In the genomic region with DNA sequence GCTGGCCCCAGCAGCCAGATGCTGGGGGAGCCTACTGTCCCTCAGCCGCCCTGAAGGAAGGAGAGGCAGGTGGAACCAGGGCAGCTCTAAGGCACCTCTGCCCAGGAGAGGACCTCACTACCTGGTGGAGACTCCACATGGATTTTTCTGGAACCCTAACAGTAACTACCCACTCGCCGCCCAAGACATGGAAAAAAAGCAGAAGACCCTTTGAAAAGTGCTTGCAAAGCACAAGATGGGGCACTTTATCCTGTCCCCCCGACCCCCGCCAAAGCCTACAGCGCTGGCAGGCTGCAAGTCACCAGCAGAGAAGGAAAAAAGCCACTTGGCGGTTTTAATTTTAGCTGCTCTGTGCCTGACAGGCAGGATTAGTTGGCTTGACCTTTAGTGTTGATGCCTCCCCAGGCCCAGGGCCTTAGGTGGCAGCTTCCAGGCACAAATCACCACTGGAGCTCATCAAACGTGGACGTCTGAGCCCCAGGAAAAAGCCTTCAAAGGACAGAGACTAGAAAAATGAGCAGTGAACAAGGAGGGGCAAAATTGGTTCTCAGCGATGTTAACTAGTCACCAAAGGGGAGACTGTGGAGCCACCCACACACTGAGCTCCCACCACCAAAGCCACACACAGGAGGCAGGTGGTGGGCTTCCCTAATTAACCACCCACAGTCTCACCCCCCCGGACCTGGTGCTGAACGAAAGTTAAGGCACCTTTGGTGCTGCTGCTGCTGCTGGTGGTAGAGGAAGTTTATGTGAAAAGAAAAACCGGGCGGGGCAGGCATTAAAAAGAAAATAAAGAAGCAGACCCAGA, we compare ENCODE assay signal across 8 cellular contexts. TPM values are rescaled to one million over a fixed set of nuclear protein-coding genes. Genes with fewer than 3 reads are reported as not detected.
DNase-seq lines count a peak whose midpoint lies in the region; ATAC-seq and TF ChIP-seq lines count a peak whose summit lies in the region.

No MANE protein-coding gene starts in this region.

- no peak for TF ChIP-seq POLR2A in NB4 (IDR thresholded peaks at IDR 0.05; ENCODE audit: extremely low read depth, insufficient read length)

- peaks cover 26 to 40% (median 31%) of the 10 kb centered on the region in 3 donors for H3K36me3 Mint-ChIP-seq in immature natural killer cell
- H3K36me3 Mint-ChIP-seq in stimulated activated naive CD8-positive, alpha-beta T cell treated with anti-CD3 and anti-CD28 coated beads, Interleukin-15, Interleukin-2, amounts not matched to agents 100 ng/mL and 50 ng/mL, for 24 hours (ENCODE audit: low read depth): peaks cover 61% of the 10 kb centered on the region

- peaks cover 28 to 56% (median 49%) of the 10 kb centered on the region in 3 donors for H3K27me3 Mint-ChIP-seq in immature natural killer cell (ENCODE audit: low read depth in 3 of 3)
- H3K27me3 Mint-ChIP-seq in stimulated activated naive CD8-positive, alpha-beta T cell treated with anti-CD3 and anti-CD28 coated beads, Interleukin-15, Interleukin-2, amounts not matched to agents 100 ng/mL and 50 ng/mL, for 24 hours: no peaks in the 10 kb centered on the region

- DNase-seq in NB4 (ENCODE audit: low read depth) (peak; percentile 73), immature natural killer cell (peak; percentile 85 to 87 (median 86)), NCI-H2196 (lab: John Stamatoyannopoulos, UW; ENCODE audit: unreplicated experiment) (no peak), NCI-H1694 treated with DMSO at 0.1 percent for 48 hours (lab: John Stamatoyannopoulos, UW) (no peak), superior temporal gyrus (ENCODE audit: extremely low spot score) (no peak)
- DNase-seq in activated effector memory CD4-positive, alpha-beta T cell treated with anti-CD3 and anti-CD28 coated beads, Interleukin-2, amount 50 U/mL, for 16 hours: peak; percentile 82

- no peaks in the 10 kb centered on the region for H3K9me3 Mint-ChIP-seq in immature natural killer cell
- no peaks in the 10 kb centered on the region for H3K9me3 Mint-ChIP-seq in stimulated activated naive CD8-positive, alpha-beta T cell treated with anti-CD3 and anti-CD28 coated beads, Interleukin-15, Interleukin-2, amounts not matched to agents 100 ng/mL and 50 ng/mL, for 24 hours

- no peak for TF ChIP-seq CTCF in NB4 (IDR thresholded peaks at IDR 0.05; ENCODE audit: low read depth, low read length)

- no peak for ATAC-seq in HG03469 (IDR thresholded peaks at IDR 0.05; ENCODE audit: unreplicated experiment)

- peak overlapping the region; percentile 74 to 88 (median 85) for H3K4me3 Mint-ChIP-seq in immature natural killer cell
- H3K4me3 Mint-ChIP-seq in stimulated activated naive CD8-positive, alpha-beta T cell treated with anti-CD3 and anti-CD28 coated beads, Interleukin-15, Interleukin-2, amounts not matched to agents 100 ng/mL and 50 ng/mL, for 24 hours: peak overlapping the region; percentile 71

- peaks cover 90 to 97% of the 10 kb centered on the region in 2 donors for H3K4me1 Mint-ChIP-seq in immature natural killer cell
- H3K4me1 Mint-ChIP-seq in stimulated activated naive CD8-positive, alpha-beta T cell treated with anti-CD3 and anti-CD28 coated beads, Interleukin-15, Interleukin-2, amounts not matched to agents 100 ng/mL and 50 ng/mL, for 24 hours (ENCODE audit: low read depth): peaks cover 89% of the 10 kb centered on the region

- H3K27ac Mint-ChIP-seq in immature natural killer cell: peak overlapping the region; percentile 90 to 96 (median 92)
- peak overlapping the region; percentile 85 for H3K27ac Mint-ChIP-seq in stimulated activated naive CD8-positive, alpha-beta T cell treated with anti-CD3 and anti-CD28 coated beads, Interleukin-15, Interleukin-2, amounts not matched to agents 100 ng/mL and 50 ng/mL, for 24 hours

- no peak overlapping the region for H3K4me3 ChIP-seq in NB4 (ENCODE audit: low read depth, low read length)

RNA-seq across cellular contexts. Expression of gene PYGM, which starts 4.2 kb away (rescaled TPM):
- 1 to 10 TPM in 1 of 3 donors, under 1 TPM in 1, not detected in 1; 0.63 to 1.1 TPM for polyA plus RNA-seq in immature natural killer cell

RNA-seq across cellular contexts. Expression of gene SF1, which starts 14.3 kb away (rescaled TPM):
- polyA plus RNA-seq in immature natural killer cell: 100 to 1,000 TPM in 1 of 3 donors, 10 to 100 TPM in 2; 51.1 to 142 (median 56.3) TPM

RNA-seq across cellular contexts. Expression of gene RASGRP2, which starts 20.1 kb away (rescaled TPM):
- polyA plus RNA-seq in immature natural killer cell: 100 to 1,000 TPM; 142 to 165 (median 154) TPM

RNA-seq across cellular contexts. Expression of gene MAP4K2, which starts 39.0 kb away (rescaled TPM):
- polyA plus RNA-seq in immature natural killer cell: 10 to 100 TPM in 2 of 3 donors, 1 to 10 TPM in 1; 9.2 to 16.4 (median 15.9) TPM

RNA-seq across cellular contexts. Expression of gene NRXN2, which starts 41.0 kb away (rescaled TPM):
- polyA plus RNA-seq in immature natural killer cell: 1 to 10 TPM in 2 of 3 donors, under 1 TPM in 1; 0.44 to 3.6 (median 3.2) TPM

Comparison
In these comparisons a context has a peak if more than half of its experiments do, and no peak if none do; other contexts are left out.
1. DNase-seq: peak in NB4 (single experiment), activated effector memory CD4-positive, alpha-beta T cell treated with anti-CD3 and anti-CD28 coated beads, Interleukin-2, amount 50 U/mL, for 16 hours (single experiment) and immature natural killer cell (3 of 3); none in NCI-H2196 (single experiment), NCI-H1694 treated with DMSO at 0.1 percent for 48 hours (single experiment) and superior temporal gyrus (single experiment).